Comparison of ENCODE assay signal across 25 cellular contexts in genomic region chr12:88445715-88446393, GRCh38.
DNase-seq lines count a peak whose midpoint lies in the region; ATAC-seq, FAIRE-seq and TF ChIP-seq lines count a peak whose summit lies in the region.
"Had no signal": no experiment of that assay in that cellular context is flagged by ENCODE, and none has a peak within 500 bp of the region (broad histone marks: within the 10 kb centered on the region; RNA-seq: fewer than 3 reads in every experiment).

No MANE protein-coding gene starts in this region.

- no peak overlapping the region for H2AFZ ChIP-seq in astrocyte (ENCODE audit: low read depth, low read length)
- peak overlapping the region; percentile 46 for H2AFZ ChIP-seq in neuron (ENCODE audit: low read depth, low read length)

- H3K27ac ChIP-seq in astrocyte (ENCODE audit: low read depth, low read length) (no peak overlapping the region), upper lobe of right lung (no peak overlapping the region)
- H3K27ac ChIP-seq: BLaER1 treated with 17β-estradiol and CSF1 and Interleukin-3, amounts not matched to agents 10 nM and 100 nM; SJCRH30 had no signal

- ATAC-seq in upper lobe of right lung (no peak), T-cell (replicated peaks in 1 of 4) (no peak)
- ATAC-seq: HCT116, PC-3 had no signal

- DNase-seq in EH (ENCODE audit: low read depth) (peak; percentile 69), astrocyte (ENCODE audit: low read depth) (no peak), fibroblast of peridontal ligament (ENCODE audit: extremely low read depth) (peak; percentile 54), upper lobe of right lung (no peak), GM19239 (ENCODE audit: insufficient read length, low spot score) (no peak), T-cell (no peak), SIG-M5 (lab: John Stamatoyannopoulos, UW) (no peak)
- DNase-seq: AML-193; CD4-positive, alpha-beta T cell; DMS53; KBM-7; NCI-H1105 treated with DMSO at 0.1 percent for 48 hours; NCI-H146; NCI-H1930; NCI-H446; NCI-H524 treated with DMSO at 0.1 percent for 48 hours; NCI-H82; NK-92 treated with Interleukin-12 subunit alpha and Interleukin-12 subunit beta, amount 100 ng/mL, for 24 hours; PC-3; SJCRH30 had no signal

- peaks cover 6% of the 10 kb centered on the region for H3K4me1 Mint-ChIP-seq in astrocyte (ENCODE audit: low read depth, unreplicated experiment)
- no peaks in the 10 kb centered on the region for H3K4me1 Mint-ChIP-seq in T-cell

- H3K36me3 ChIP-seq in astrocyte (ENCODE audit: insufficient read depth, low read length) (no peaks in the 10 kb centered on the region), neuron (ENCODE audit: insufficient read depth, low read length) (no peaks in the 10 kb centered on the region), upper lobe of right lung (no peaks in the 10 kb centered on the region)
- H3K36me3 ChIP-seq: BLaER1 treated with 17β-estradiol and CSF1 and Interleukin-3, amounts not matched to agents 10 nM and 100 nM; SJCRH30 had no signal

- no peaks in the 10 kb centered on the region for H3K9me3 ChIP-seq in astrocyte (ENCODE audit: insufficient read depth, low read depth, low read length)
- H3K9me3 ChIP-seq in neuron (ENCODE audit: low read length) = no peaks in the 10 kb centered on the region
- H3K9me3 ChIP-seq in upper lobe of right lung = no peaks in the 10 kb centered on the region
- H3K9me3 ChIP-seq: BLaER1 treated with 17β-estradiol and CSF1 and Interleukin-3, amounts not matched to agents 10 nM and 100 nM; SJCRH30 had no signal

- H3K36me3 Mint-ChIP-seq in astrocyte (ENCODE audit: low read depth, unreplicated experiment) = no peaks in the 10 kb centered on the region
- no peaks in the 10 kb centered on the region for H3K36me3 Mint-ChIP-seq in T-cell

- no peak overlapping the region for H3K27ac Mint-ChIP-seq in astrocyte (ENCODE audit: unreplicated experiment)
- H3K27ac Mint-ChIP-seq in T-cell = no peak overlapping the region
- H3K27ac Mint-ChIP-seq: CD4-positive, alpha-beta T cell had no signal

- no peak for TF ChIP-seq CTCF in astrocyte (IDR thresholded peaks at IDR 0.05; ENCODE audit: insufficient read depth, low read depth, low read length)
- TF ChIP-seq CTCF in upper lobe of right lung (IDR thresholded peaks at IDR 0.05) = no peak

- FAIRE-seq in astrocyte (lab: Jason Lieb, UNC) (peak; percentile 82), GM19239 (lab: Jason Lieb, UNC) (no peak)
- FAIRE-seq: G401.6, H1 had no signal

- H3K4me1 ChIP-seq in astrocyte (ENCODE audit: insufficient read depth, low read length) (no peaks in the 10 kb centered on the region), neuron (ENCODE audit: insufficient read depth, low read length) (peaks cover 8% of the 10 kb centered on the region), upper lobe of right lung (no peaks in the 10 kb centered on the region)
- H3K4me1 ChIP-seq: BLaER1 treated with 17β-estradiol and CSF1 and Interleukin-3, amounts not matched to agents 10 nM and 100 nM; SJCRH30 had no signal

- CTCF ChIA-PET in T-cell (lab: Charles Lee) = no interaction called here

- H3K4me2 ChIP-seq in astrocyte (ENCODE audit: low read length) = no peak overlapping the region
- H3K4me2 ChIP-seq: BLaER1 treated with 17β-estradiol and CSF1 and Interleukin-3, amounts not matched to agents 10 nM and 100 nM had no signal

- H3K79me2 ChIP-seq in astrocyte (ENCODE audit: insufficient read depth, low read length) = no peaks in the 10 kb centered on the region

- H3K27me3 ChIP-seq in astrocyte (ENCODE audit: insufficient read depth, low read length) (no peaks in the 10 kb centered on the region), neuron (ENCODE audit: insufficient read depth, low read length) (no peaks in the 10 kb centered on the region), upper lobe of right lung (no peaks in the 10 kb centered on the region)
- H3K27me3 ChIP-seq: BLaER1 treated with 17β-estradiol and CSF1 and Interleukin-3, amounts not matched to agents 10 nM and 100 nM; SJCRH30 had no signal

- H3K27me3 Mint-ChIP-seq in astrocyte (ENCODE audit: low read depth, unreplicated experiment) (no peaks in the 10 kb centered on the region), T-cell (no peaks in the 10 kb centered on the region)
- H3K27me3 Mint-ChIP-seq: CD4-positive, alpha-beta T cell had no signal

- H3K9ac ChIP-seq in astrocyte (ENCODE audit: low read length) = no peak overlapping the region
- H3K9ac ChIP-seq: BLaER1 treated with 17β-estradiol and CSF1 and Interleukin-3, amounts not matched to agents 10 nM and 100 nM had no signal

- no peak overlapping the region for H3K4me3 ChIP-seq in astrocyte (ENCODE audit: insufficient read depth, low read depth, low read length)
- H3K4me3 ChIP-seq in neuron (ENCODE audit: low read length) = no peak overlapping the region
- H3K4me3 ChIP-seq in upper lobe of right lung = no peak overlapping the region
- H3K4me3 ChIP-seq: BLaER1 treated with 17β-estradiol and CSF1 and Interleukin-3, amounts not matched to agents 10 nM and 100 nM; SJCRH30 had no signal

- POLR2A ChIA-PET in T-cell (lab: Charles Lee) = no interaction called here

- intact Hi-C loops in upper lobe of right lung (cut with DNase I) = no loop called here

- H3K4me3 Mint-ChIP-seq in astrocyte (ENCODE audit: unreplicated experiment) (no peak overlapping the region), T-cell (no peak overlapping the region)
- H3K4me3 Mint-ChIP-seq: CD4-positive, alpha-beta T cell had no signal

- H3K9me3 Mint-ChIP-seq in astrocyte (ENCODE audit: unreplicated experiment) = peaks cover 11% of the 10 kb centered on the region
- no peaks in the 10 kb centered on the region for H3K9me3 Mint-ChIP-seq in T-cell
- H3K9me3 Mint-ChIP-seq: CD4-positive, alpha-beta T cell had no signal

- no peaks in the 10 kb centered on the region for H4K20me1 ChIP-seq in astrocyte (ENCODE audit: insufficient read depth, low read length)
- H4K20me1 ChIP-seq: BLaER1 treated with 17β-estradiol and CSF1 and Interleukin-3, amounts not matched to agents 10 nM and 100 nM had no signal

Comparison
In these comparisons a context has a peak if more than half of its experiments do, and no peak if none do; other contexts are left out.
1. DNase-seq: peak in EH (single experiment) and fibroblast of peridontal ligament (single experiment); none in astrocyte (single experiment), upper lobe of right lung (single experiment), GM19239 (single experiment), T-cell (0 of 34) and SIG-M5 (single experiment).